In genomic region chr19:28867978-28868377, GRCh38 we compare ENCODE assay signal across 29 cellular contexts.
"Had no signal": no experiment of that assay in that cellular context is flagged by ENCODE, and none has a peak within 500 bp of the region (broad histone marks: within the 10 kb centered on the region; RNA-seq: fewer than 3 reads in every experiment).

No MANE protein-coding gene starts in this region.

- DNase-seq: stimulated activated CD4-positive, alpha-beta T cell treated with anti-CD3 and anti-CD28 coated beads, Interleukin-2, amount 100 ng/mL, for 48 hours; stimulated activated CD4-positive, alpha-beta T cell treated with anti-CD3 and anti-CD28 coated beads, Interleukin-4, amount 100 ng/mL, for 1 hour; stimulated activated CD4-positive, alpha-beta T cell treated with anti-CD3 and anti-CD28 coated beads, Interleukin-4, amount 100 ng/mL, for 24 hours; stimulated activated CD4-positive, alpha-beta T cell treated with anti-CD3 and anti-CD28 coated beads, Interleukin-4, amount 100 ng/mL, for 4 hours; stimulated activated CD8-positive, alpha-beta memory T cell treated with anti-CD3 and anti-CD28 coated beads, Interleukin-4, amount 100 ng/mL, for 48 hours; stimulated activated naive B cell treated with anti-CD40 and anti-IgM and Interleukin-4, amounts not matched to agents 10 μg/mL and 1 μg/mL and 100 μg/mL, for 72 hours; stimulated activated naive CD4-positive, alpha-beta T cell; stimulated activated naive CD4-positive, alpha-beta T cell treated with Interleukin-2 at 50 U/mL for 16 hours; stimulated activated naive CD8-positive, alpha-beta T cell treated with anti-CD3 and anti-CD28 coated beads, Interleukin-15, amount 100 ng/mL, for 72 hours; stimulated activated naive CD8-positive, alpha-beta T cell treated with anti-CD3 and anti-CD28 coated beads, Interleukin-15, Interleukin-2, amounts not matched to agents 100 U/mL and 50 U/mL, for 24 hours; stomach; substantia nigra; testis; tibial artery; transverse colon; trophoblast cell; upper lobe of left lung; upper lobe of right lung; uterus had no signal

- H3K4me1 ChIP-seq: tibial artery, upper lobe of right lung, uterus, vagina had no signal

- H3K9me3 Mint-ChIP-seq: stimulated activated effector memory CD8-positive, alpha-beta T cell treated with anti-CD3 and anti-CD28 coated beads, Interleukin-12 subunit alpha, Interleukin-12 subunit beta, amount 100 ng/mL, for 72 hours; stimulated activated naive CD8-positive, alpha-beta T cell treated with anti-CD3 and anti-CD28 coated beads, Interleukin-15, Interleukin-2, amounts not matched to agents 100 ng/mL and 50 ng/mL, for 24 hours; type B pancreatic cell had no signal

- H3K27me3 Mint-ChIP-seq: stimulated activated memory B cell treated with anti-CD40 and anti-IgM and Interleukin-4, amounts not matched to agents 10 μg/mL and 1 μg/mL and 100 μg/mL, for 72 hours; stimulated activated naive CD8-positive, alpha-beta T cell treated with anti-CD3 and anti-CD28 coated beads, Interleukin-15, amount 100 ng/mL, for 72 hours had no signal

- H3K4me3 ChIP-seq: stomach, suprapubic skin, testis, thoracic aorta, thyroid gland, tibial artery, tibial nerve, transverse colon, upper lobe of left lung, upper lobe of right lung, uterus, vagina had no signal

- FAIRE-seq: urothelium cell line had no signal

- ATAC-seq: stimulated activated effector memory CD8-positive, alpha-beta T cell treated with anti-CD3 and anti-CD28 coated beads, Interleukin-12 subunit alpha, Interleukin-12 subunit beta, amount 100 ng/mL, for 72 hours; stimulated activated memory B cell treated with anti-CD40 and anti-IgM and Interleukin-4, amounts not matched to agents 10 μg/mL and 1 μg/mL and 100 μg/mL, for 72 hours; stimulated activated naive B cell treated with anti-CD40 and anti-IgM and Interleukin-4, amounts not matched to agents 10 μg/mL and 1 μg/mL and 100 μg/mL, for 72 hours; stimulated activated naive CD8-positive, alpha-beta T cell treated with anti-CD3 and anti-CD28 coated beads, Interleukin-15, amount 100 ng/mL, for 72 hours; stimulated activated naive CD8-positive, alpha-beta T cell treated with anti-CD3 and anti-CD28 coated beads, Interleukin-15, Interleukin-2, amounts not matched to agents 100 U/mL and 50 U/mL, for 24 hours; upper lobe of right lung had no signal

- H3K4me1 Mint-ChIP-seq: stimulated activated effector memory CD8-positive, alpha-beta T cell treated with anti-CD3 and anti-CD28 coated beads, Interleukin-12 subunit alpha, Interleukin-12 subunit beta, amount 100 ng/mL, for 72 hours; stimulated activated memory B cell treated with anti-CD40 and anti-IgM and Interleukin-4, amounts not matched to agents 10 μg/mL and 1 μg/mL and 100 μg/mL, for 72 hours; stimulated activated naive CD8-positive, alpha-beta T cell treated with anti-CD3 and anti-CD28 coated beads, Interleukin-15, amount 100 ng/mL, for 72 hours had no signal

- H3K9me3 ChIP-seq: stomach, suprapubic skin, testis, thoracic aorta, thyroid gland, tibial artery, tibial nerve, transverse colon, upper lobe of left lung, upper lobe of right lung, uterus, vagina had no signal

- H3K27ac Mint-ChIP-seq: stimulated activated effector memory CD8-positive, alpha-beta T cell treated with anti-CD3 and anti-CD28 coated beads, Interleukin-12 subunit alpha, Interleukin-12 subunit beta, amount 100 ng/mL, for 72 hours; stimulated activated memory B cell treated with anti-CD40 and anti-IgM and Interleukin-4, amounts not matched to agents 10 μg/mL and 1 μg/mL and 100 μg/mL, for 72 hours; stimulated activated naive B cell treated with anti-CD40 and anti-IgM and Interleukin-4, amounts not matched to agents 10 μg/mL and 1 μg/mL and 100 μg/mL, for 72 hours; stimulated activated naive CD8-positive, alpha-beta T cell treated with anti-CD3 and anti-CD28 coated beads, Interleukin-15, amount 100 ng/mL, for 72 hours; stimulated activated naive CD8-positive, alpha-beta T cell treated with anti-CD3 and anti-CD28 coated beads, Interleukin-15, Interleukin-2, amounts not matched to agents 100 ng/mL and 50 ng/mL, for 24 hours; type B pancreatic cell had no signal

- H3K27ac ChIP-seq: stomach, suprapubic skin, testis, thoracic aorta, thyroid gland, tibial artery, tibial nerve, transverse colon, upper lobe of left lung, upper lobe of right lung, uterus, vagina had no signal

- H3K36me3 ChIP-seq: stomach, suprapubic skin, thoracic aorta, thyroid gland, tibial artery, tibial nerve, transverse colon, upper lobe of left lung, upper lobe of right lung, uterus, vagina had no signal

- H3K4me3 Mint-ChIP-seq: stimulated activated effector memory CD8-positive, alpha-beta T cell treated with anti-CD3 and anti-CD28 coated beads, Interleukin-12 subunit alpha, Interleukin-12 subunit beta, amount 100 ng/mL, for 72 hours; stimulated activated memory B cell treated with anti-CD40 and anti-IgM and Interleukin-4, amounts not matched to agents 10 μg/mL and 1 μg/mL and 100 μg/mL, for 72 hours; stimulated activated naive B cell treated with anti-CD40 and anti-IgM and Interleukin-4, amounts not matched to agents 10 μg/mL and 1 μg/mL and 100 μg/mL, for 72 hours; stimulated activated naive CD8-positive, alpha-beta T cell treated with anti-CD3 and anti-CD28 coated beads, Interleukin-15, amount 100 ng/mL, for 72 hours; stimulated activated naive CD8-positive, alpha-beta T cell treated with anti-CD3 and anti-CD28 coated beads, Interleukin-15, Interleukin-2, amounts not matched to agents 100 ng/mL and 50 ng/mL, for 24 hours; type B pancreatic cell had no signal

- H3K36me3 Mint-ChIP-seq: stimulated activated effector memory CD8-positive, alpha-beta T cell treated with anti-CD3 and anti-CD28 coated beads, Interleukin-12 subunit alpha, Interleukin-12 subunit beta, amount 100 ng/mL, for 72 hours; stimulated activated memory B cell treated with anti-CD40 and anti-IgM and Interleukin-4, amounts not matched to agents 10 μg/mL and 1 μg/mL and 100 μg/mL, for 72 hours; stimulated activated naive B cell treated with anti-CD40 and anti-IgM and Interleukin-4, amounts not matched to agents 10 μg/mL and 1 μg/mL and 100 μg/mL, for 72 hours; type B pancreatic cell had no signal

- H3K27me3 ChIP-seq: testis, thyroid gland, tibial nerve, transverse colon, upper lobe of left lung, uterus, vagina had no signal
